Comparison of ENCODE assay signal across 22 cellular contexts in genomic region chr3:144358191-144358590, GRCh38.
"Had no signal": no experiment of that assay in that cellular context is flagged by ENCODE, and none has a peak within 500 bp of the region (broad histone marks: within the 10 kb centered on the region; RNA-seq: fewer than 3 reads in every experiment).

No MANE protein-coding gene starts in this region.

- H3K27ac ChIP-seq: coronary artery, dorsolateral prefrontal cortex, esophagus muscularis mucosa, gastrocnemius medialis, heart right ventricle, parathyroid adenoma, prostate gland had no signal

- H3K9ac ChIP-seq: parathyroid adenoma had no signal

- H3K4me3 Mint-ChIP-seq: natural killer cell, neural crest cell, type B pancreatic cell had no signal

- H3K4me1 ChIP-seq: esophagus muscularis mucosa, gastrocnemius medialis, heart right ventricle, parathyroid adenoma, prostate gland had no signal

- H3K27me3 ChIP-seq: dorsolateral prefrontal cortex, esophagus muscularis mucosa, gastrocnemius medialis, heart right ventricle had no signal

- H3K27ac Mint-ChIP-seq: natural killer cell, type B pancreatic cell had no signal

- DNase-seq: central memory CD4-positive, alpha-beta T cell; dorsolateral prefrontal cortex; effector CD8-positive, alpha-beta T cell; gastrocnemius medialis; heart right ventricle; hypothalamus; islet precursor cell; left colon; mammary epithelial cell; mucosa of descending colon; natural killer cell; right cardiac atrium; small intestine; stimulated activated CD4-positive, alpha-beta T cell treated with anti-CD3 and anti-CD28 coated beads, Interleukin-2, amount 100 ng/mL, for 48 hours; stimulated activated naive CD4-positive, alpha-beta T cell treated with Interleukin-2 at 50 U/mL for 16 hours had no signal

- H3K27me3 Mint-ChIP-seq: type B pancreatic cell had no signal

- H3K36me3 ChIP-seq: esophagus muscularis mucosa, gastrocnemius medialis, heart right ventricle, prostate gland had no signal

- H3K36me3 Mint-ChIP-seq: natural killer cell, type B pancreatic cell had no signal

- H3K4me3 ChIP-seq: coronary artery, dorsolateral prefrontal cortex, esophagus muscularis mucosa, gastrocnemius medialis, heart right ventricle, mucosa of descending colon, prostate gland had no signal

- FAIRE-seq: urothelium cell line had no signal

- H3K9me3 ChIP-seq: esophagus muscularis mucosa, gastrocnemius medialis, heart right ventricle, mucosa of descending colon, prostate gland had no signal

- H2AFZ ChIP-seq: parathyroid adenoma had no signal

- ATAC-seq: gastrocnemius medialis, heart right ventricle, left colon, mucosa of descending colon, natural killer cell had no signal

- H3K79me2 ChIP-seq: parathyroid adenoma had no signal

- H3K9me3 Mint-ChIP-seq: neural crest cell had no signal

- H3K4me1 Mint-ChIP-seq: natural killer cell, neural crest cell had no signal
